8 cellular contexts compared by ENCODE assay signal in the genomic region with DNA sequence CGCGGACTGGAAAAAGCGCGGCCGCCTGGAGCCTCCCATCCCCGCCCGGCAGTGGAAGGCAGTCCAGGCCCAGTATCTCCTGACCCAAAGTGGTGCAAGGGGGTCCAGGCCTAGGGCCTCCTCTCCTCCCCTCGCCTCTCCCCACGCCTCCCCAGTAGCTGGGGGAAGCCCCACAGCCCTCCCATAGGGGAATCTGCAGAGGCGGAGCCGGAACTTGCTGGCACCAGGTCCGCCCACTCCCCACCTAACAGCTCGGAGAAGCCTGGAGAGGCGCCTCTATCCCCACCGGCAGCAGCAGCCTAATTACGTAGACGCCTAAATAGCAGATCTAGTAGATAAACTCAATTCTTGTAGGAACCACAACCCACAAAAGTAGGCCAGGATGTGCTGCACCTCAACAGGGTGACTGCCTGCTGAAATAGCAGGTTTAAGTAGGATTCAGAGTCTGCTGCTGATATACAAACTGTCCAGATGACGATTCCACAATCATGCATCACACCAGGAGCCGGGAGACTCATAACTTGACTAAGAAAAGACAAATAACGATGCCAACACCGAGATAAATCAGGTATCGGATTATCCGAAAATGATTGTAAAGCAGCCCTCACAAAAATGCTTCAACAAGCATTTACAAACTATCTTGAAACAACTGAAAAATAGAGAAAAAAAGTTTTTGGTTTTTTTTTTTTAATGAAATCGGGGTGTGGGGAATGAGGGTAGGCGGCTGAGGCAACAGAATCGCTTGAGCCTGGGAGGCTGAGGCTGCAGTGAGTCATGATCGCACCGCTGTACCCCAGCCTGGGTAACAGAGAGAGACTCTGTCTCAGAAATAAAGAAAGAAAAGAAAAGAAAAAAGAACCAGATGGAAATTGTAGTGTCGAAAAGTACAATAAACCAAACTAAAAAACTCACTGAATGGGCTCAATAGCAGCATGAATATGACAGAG. TPM values are rescaled to one million over a fixed set of nuclear protein-coding genes. Genes with fewer than 3 reads are reported as not detected.
DNase-seq lines count a peak whose midpoint lies in the region; ATAC-seq and TF ChIP-seq lines count a peak whose summit lies in the region.

No MANE protein-coding gene starts in this region.

- no peaks in the 10 kb centered on the region for H3K9me3 Mint-ChIP-seq in activated CD8-positive, alpha-beta T cell treated with anti-CD3 and anti-CD28 coated beads, Interleukin-2, amount 10 ng/mL, durations not matched to agents 7 days and 5 days (ENCODE audit: insufficient read depth)

- peaks cover 36% of the 10 kb centered on the region for H3K4me1 Mint-ChIP-seq in activated CD8-positive, alpha-beta T cell treated with anti-CD3 and anti-CD28 coated beads, Interleukin-2, amount 10 ng/mL, durations not matched to agents 7 days and 5 days (ENCODE audit: low read depth)

- H3K27me3 Mint-ChIP-seq in activated CD8-positive, alpha-beta T cell treated with anti-CD3 and anti-CD28 coated beads, Interleukin-2, amount 10 ng/mL, durations not matched to agents 7 days and 5 days (ENCODE audit: low read depth): peaks cover 4% of the 10 kb centered on the region

- peak overlapping the region; percentile 59 for H3K4me3 Mint-ChIP-seq in activated CD8-positive, alpha-beta T cell treated with anti-CD3 and anti-CD28 coated beads, Interleukin-2, amount 10 ng/mL, durations not matched to agents 7 days and 5 days

- no peaks in the 10 kb centered on the region for H3K36me3 Mint-ChIP-seq in activated CD8-positive, alpha-beta T cell treated with anti-CD3 and anti-CD28 coated beads, Interleukin-2, amount 10 ng/mL, durations not matched to agents 7 days and 5 days (ENCODE audit: low read depth)

- peak; percentile 96 for ATAC-seq in activated CD8-positive, alpha-beta T cell treated with anti-CD3 and anti-CD28 coated beads, Interleukin-2, amount 10 ng/mL, durations not matched to agents 7 days and 5 days
- ATAC-seq in GM19351 (IDR thresholded peaks at IDR 0.05; ENCODE audit: unreplicated experiment) (no peak), HG03097 (IDR thresholded peaks at IDR 0.05; ENCODE audit: low FRiP score, unreplicated experiment) (no peak), HG03045 (IDR thresholded peaks at IDR 0.05; ENCODE audit: unreplicated experiment) (no peak)

- CTCF ChIA-PET in HEK293T (lab: Yijun Ruan, JAX): no interaction called here
- CTCF ChIA-PET in activated CD8-positive, alpha-beta T cell treated with anti-CD3 and anti-CD28 coated beads, Interleukin-2, amount 10 ng/mL, durations not matched to agents 7 days and 5 days (lab: Charles Lee): interaction anchor here (0.6 to 1.7 kb wide), 4 partner anchors 10 to 48 kb away, joined by 3 to 8 read pairs (median 4); no protein-coding TSS in a partner anchor

- H3K27ac Mint-ChIP-seq in activated CD8-positive, alpha-beta T cell treated with anti-CD3 and anti-CD28 coated beads, Interleukin-2, amount 10 ng/mL, durations not matched to agents 7 days and 5 days: peak overlapping the region; percentile 91

- DNase-seq in HEK293T (ENCODE audit: extremely low spot score) (peak; percentile 30), iPS DF 4.7 (ENCODE audit: extremely low read depth, low spot score) (peak; percentile 11), NCI-H2107 (lab: John Stamatoyannopoulos, UW) (no peak)
- peak; percentile 91 for DNase-seq in activated CD8-positive, alpha-beta T cell treated with anti-CD3 and anti-CD28 coated beads, Interleukin-2, amount 10 ng/mL, durations not matched to agents 7 days and 5 days
- DNase-seq in stimulated activated CD8-positive, alpha-beta memory T cell treated with anti-CD3 and anti-CD28 coated beads, Interleukin-4, amount 100 ng/mL, for 1 hour (ENCODE audit: low read depth in 2 of 2, low spot score in 1 of 2): peak; percentile 52 to 69

- POLR2A ChIA-PET in HEK293T (lab: Yijun Ruan, JAX): no interaction called here
- POLR2A ChIA-PET in activated CD8-positive, alpha-beta T cell treated with anti-CD3 and anti-CD28 coated beads, Interleukin-2, amount 10 ng/mL, durations not matched to agents 7 days and 5 days (lab: Charles Lee): interaction anchor here (0.6 to 4.9 kb wide), 6 partner anchors 9 to 86 kb away, joined by 3 to 50 read pairs (median 8); a partner anchor contains a TSS

TF ChIP-seq in HEK293T, 16 proteins besides CTCF, POLR2A, EP300 and RAD21:
- no peak for TF ChIP-seq ARNT (IDR thresholded peaks at IDR 0.05)
- TF ChIP-seq SUZ12 (IDR thresholded peaks at IDR 0.05): no peak
- TF ChIP-seq ELF4 (IDR thresholded peaks at IDR 0.05): no peak
- no peak for TF ChIP-seq L3MBTL2 (conservative IDR thresholded peaks at IDR 0.05)
- no peak for TF ChIP-seq HDGF (IDR thresholded peaks at IDR 0.05; ENCODE audit: borderline replicate concordance)
- TF ChIP-seq LEF1 (IDR thresholded peaks at IDR 0.05; ENCODE audit: borderline replicate concordance): no peak
- no peak for TF ChIP-seq TARDBP (IDR thresholded peaks at IDR 0.05)
- no peak for TF ChIP-seq FOXK2 (IDR thresholded peaks at IDR 0.05)
- TF ChIP-seq, protein P1, sequence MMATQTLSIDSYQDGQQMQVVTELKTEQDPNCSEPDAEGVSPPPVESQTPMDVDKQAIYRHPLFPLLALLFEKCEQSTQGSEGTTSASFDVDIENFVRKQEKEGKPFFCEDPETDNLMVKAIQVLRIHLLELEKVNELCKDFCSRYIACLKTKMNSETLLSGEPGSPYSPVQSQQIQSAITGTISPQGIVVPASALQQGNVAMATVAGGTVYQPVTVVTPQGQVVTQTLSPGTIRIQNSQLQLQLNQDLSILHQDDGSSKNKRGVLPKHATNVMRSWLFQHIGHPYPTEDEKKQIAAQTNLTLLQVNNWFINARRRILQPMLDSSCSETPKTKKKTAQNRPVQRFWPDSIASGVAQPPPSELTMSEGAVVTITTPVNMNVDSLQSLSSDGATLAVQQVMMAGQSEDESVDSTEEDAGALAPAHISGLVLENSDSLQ (IDR thresholded peaks at IDR 0.05): no peak
- TF ChIP-seq FOXA1 (IDR thresholded peaks at IDR 0.05): no peak
- TF ChIP-seq FOXM1 (IDR thresholded peaks at IDR 0.05; ENCODE audit: borderline replicate concordance): no peak
- no peak for TF ChIP-seq SP1 (IDR thresholded peaks at IDR 0.05)
- no peak for TF ChIP-seq BHLHE40 (IDR thresholded peaks at IDR 0.05; ENCODE audit: borderline replicate concordance)
- no peak for TF ChIP-seq CTBP1 (IDR thresholded peaks at IDR 0.05; ENCODE audit: borderline replicate concordance)

RNA-seq across cellular contexts. Expression of a gene that starts 11.4 kb away (rescaled TPM):
- 10 to 100 TPM; 43.0 to 44.3 TPM for total RNA-seq in activated CD8-positive, alpha-beta T cell treated with anti-CD3 and anti-CD28 coated beads, Interleukin-2, amount 10 ng/mL, durations not matched to agents 7 days and 5 days

RNA-seq across cellular contexts. Expression of a gene that starts 14.6 kb away (rescaled TPM):
- 10 to 100 TPM; 19.4 to 19.6 TPM for total RNA-seq in activated CD8-positive, alpha-beta T cell treated with anti-CD3 and anti-CD28 coated beads, Interleukin-2, amount 10 ng/mL, durations not matched to agents 7 days and 5 days
